In the genomic region with DNA sequence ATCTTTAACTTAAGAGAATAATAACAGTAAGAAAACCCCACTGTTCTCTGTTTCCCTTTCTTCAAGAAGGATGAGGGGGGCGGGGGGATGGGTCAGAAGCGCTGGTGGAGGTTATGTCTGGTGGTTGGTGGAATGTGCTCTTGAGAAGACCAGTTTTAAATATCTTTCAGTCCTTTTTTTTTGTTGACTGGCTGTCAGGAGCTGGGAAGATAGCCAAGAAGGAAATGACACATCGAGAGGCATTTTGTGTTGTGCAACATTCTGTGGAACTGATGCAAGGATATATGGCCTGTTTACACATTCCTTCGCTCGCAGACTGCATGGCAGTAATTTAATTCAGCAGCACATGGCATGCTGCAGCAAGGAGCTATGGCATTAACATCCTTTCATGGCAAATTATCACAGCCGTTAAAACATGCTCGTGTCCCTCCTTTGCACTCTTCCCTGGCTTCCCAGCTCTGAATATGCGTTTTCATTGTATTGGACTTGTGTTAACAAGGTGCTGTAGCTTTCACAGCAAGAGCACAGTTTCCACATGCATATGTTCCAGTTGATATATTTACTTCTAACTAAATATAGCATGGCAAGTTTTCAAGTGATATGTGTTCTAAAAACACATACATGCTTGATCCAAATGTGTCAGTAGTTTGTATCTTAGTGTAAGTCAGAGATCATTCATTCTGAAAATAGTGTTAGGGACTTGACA, we compare ENCODE assay signal across 1 cellular context.
TF ChIP-seq lines count a peak whose summit lies in the region.

No MANE protein-coding gene starts in this region.

TF ChIP-seq in K562, 482 proteins besides CTCF, POLR2A, EP300 and RAD21 (continued from another document and continues in another):
- 0 out of 2 replicates have a peak, but pooled peaks have one; percentile 60 for TF ChIP-seq ZBED1 (IDR thresholded peaks at IDR 0.05)
- no peak for TF ChIP-seq NR1H2 (CRISPR knock-in tag; IDR thresholded peaks at IDR 0.05)
- TF ChIP-seq ZNF217 (CRISPR knock-in tag; IDR thresholded peaks at IDR 0.05): no peak
- TF ChIP-seq ZNF778 (CRISPR knock-in tag; IDR thresholded peaks at IDR 0.05): no peak
- TF ChIP-seq SMC3 (conservative IDR thresholded peaks at IDR 0.05; ENCODE audit: insufficient read depth, low read depth, low read length): no peak
- no peak for TF ChIP-seq BRF1 (IDR thresholded peaks at IDR 0.05; ENCODE audit: borderline replicate concordance, extremely low read depth, insufficient read length)
- no peak for TF ChIP-seq SRSF1 (IDR thresholded peaks at IDR 0.05; ENCODE audit: low read depth, low read length)
- TF ChIP-seq, protein P1, sequence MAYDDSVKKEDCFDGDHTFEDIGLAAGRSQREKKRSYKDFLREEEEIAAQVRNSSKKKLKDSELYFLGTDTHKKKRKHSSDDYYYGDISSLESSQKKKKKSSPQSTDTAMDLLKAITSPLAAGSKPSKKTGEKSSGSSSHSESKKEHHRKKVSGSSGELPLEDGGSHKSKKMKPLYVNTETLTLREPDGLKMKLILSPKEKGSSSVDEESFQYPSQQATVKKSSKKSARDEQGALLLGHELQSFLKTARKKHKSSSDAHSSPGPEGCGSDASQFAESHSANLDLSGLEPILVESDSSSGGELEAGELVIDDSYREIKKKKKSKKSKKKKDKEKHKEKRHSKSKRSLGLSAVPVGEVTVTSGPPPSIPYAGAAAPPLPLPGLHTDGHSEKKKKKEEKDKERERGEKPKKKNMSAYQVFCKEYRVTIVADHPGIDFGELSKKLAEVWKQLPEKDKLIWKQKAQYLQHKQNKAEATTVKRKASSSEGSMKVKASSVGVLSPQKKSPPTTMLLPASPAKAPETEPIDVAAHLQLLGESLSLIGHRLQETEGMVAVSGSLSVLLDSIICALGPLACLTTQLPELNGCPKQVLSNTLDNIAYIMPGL (CRISPR knock-in tag; IDR thresholded peaks at IDR 0.05): no peak
- TF ChIP-seq STAT5B (CRISPR knock-in tag; IDR thresholded peaks at IDR 0.05): no peak
- TF ChIP-seq ZNF507 (tag; conservative IDR thresholded peaks at IDR 0.05): no peak
- TF ChIP-seq NR3C1 (CRISPR knock-in tag; IDR thresholded peaks at IDR 0.05): no peak
- TF ChIP-seq, protein P2, sequence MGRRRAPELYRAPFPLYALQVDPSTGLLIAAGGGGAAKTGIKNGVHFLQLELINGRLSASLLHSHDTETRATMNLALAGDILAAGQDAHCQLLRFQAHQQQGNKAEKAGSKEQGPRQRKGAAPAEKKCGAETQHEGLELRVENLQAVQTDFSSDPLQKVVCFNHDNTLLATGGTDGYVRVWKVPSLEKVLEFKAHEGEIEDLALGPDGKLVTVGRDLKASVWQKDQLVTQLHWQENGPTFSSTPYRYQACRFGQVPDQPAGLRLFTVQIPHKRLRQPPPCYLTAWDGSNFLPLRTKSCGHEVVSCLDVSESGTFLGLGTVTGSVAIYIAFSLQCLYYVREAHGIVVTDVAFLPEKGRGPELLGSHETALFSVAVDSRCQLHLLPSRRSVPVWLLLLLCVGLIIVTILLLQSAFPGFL (CRISPR knock-in tag; IDR thresholded peaks at IDR 0.05): no peak
- TF ChIP-seq HNRNPUL1 (IDR thresholded peaks at IDR 0.05; ENCODE audit: low read length): no peak
- TF ChIP-seq RFX7 (CRISPR knock-in tag; IDR thresholded peaks at IDR 0.05): no peak
- TF ChIP-seq ZNF121 (CRISPR knock-in tag; conservative IDR thresholded peaks at IDR 0.05): no peak
- TF ChIP-seq SOX6 (IDR thresholded peaks at IDR 0.05): peak; percentile 86
- TF ChIP-seq, protein P3, sequence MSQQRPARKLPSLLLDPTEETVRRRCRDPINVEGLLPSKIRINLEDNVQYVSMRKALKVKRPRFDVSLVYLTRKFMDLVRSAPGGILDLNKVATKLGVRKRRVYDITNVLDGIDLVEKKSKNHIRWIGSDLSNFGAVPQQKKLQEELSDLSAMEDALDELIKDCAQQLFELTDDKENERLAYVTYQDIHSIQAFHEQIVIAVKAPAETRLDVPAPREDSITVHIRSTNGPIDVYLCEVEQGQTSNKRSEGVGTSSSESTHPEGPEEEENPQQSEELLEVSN (IDR thresholded peaks at IDR 0.05; ENCODE audit: borderline replicate concordance in 1 of 2, extremely low read depth in 1 of 2, insufficient read depth in 1 of 2, insufficient read length in 1 of 2, low read depth in 1 of 2, low read length in 1 of 2, poor library complexity in 1 of 2, severe bottlenecking in 1 of 2): peak; percentile 65 to 85
- peak in 1 of 2 experiments; percentile 26; a peak in 1 of 4 replicates for TF ChIP-seq KDM1A (IDR thresholded peaks at IDR 0.05)
- peak; percentile 96 to 98 for TF ChIP-seq FOXA3 (CRISPR knock-in tag; conservative IDR thresholded peaks at IDR 0.05 in 1 of 2, IDR thresholded peaks at IDR 0.05 in 1 of 2)
- no peak for TF ChIP-seq RB1 (IDR thresholded peaks at IDR 0.05; ENCODE audit: low read depth)
- TF ChIP-seq U2AF2 (optimal IDR thresholded peaks at IDR 0.05; ENCODE audit: low read depth, low read length): no peak
- TF ChIP-seq SIRT6 (IDR thresholded peaks at IDR 0.05; ENCODE audit: low read depth, low read length): no peak
- no peak for TF ChIP-seq ZKSCAN1 (IDR thresholded peaks at IDR 0.05; ENCODE audit: low read depth, low read length)
- TF ChIP-seq, protein P4, sequence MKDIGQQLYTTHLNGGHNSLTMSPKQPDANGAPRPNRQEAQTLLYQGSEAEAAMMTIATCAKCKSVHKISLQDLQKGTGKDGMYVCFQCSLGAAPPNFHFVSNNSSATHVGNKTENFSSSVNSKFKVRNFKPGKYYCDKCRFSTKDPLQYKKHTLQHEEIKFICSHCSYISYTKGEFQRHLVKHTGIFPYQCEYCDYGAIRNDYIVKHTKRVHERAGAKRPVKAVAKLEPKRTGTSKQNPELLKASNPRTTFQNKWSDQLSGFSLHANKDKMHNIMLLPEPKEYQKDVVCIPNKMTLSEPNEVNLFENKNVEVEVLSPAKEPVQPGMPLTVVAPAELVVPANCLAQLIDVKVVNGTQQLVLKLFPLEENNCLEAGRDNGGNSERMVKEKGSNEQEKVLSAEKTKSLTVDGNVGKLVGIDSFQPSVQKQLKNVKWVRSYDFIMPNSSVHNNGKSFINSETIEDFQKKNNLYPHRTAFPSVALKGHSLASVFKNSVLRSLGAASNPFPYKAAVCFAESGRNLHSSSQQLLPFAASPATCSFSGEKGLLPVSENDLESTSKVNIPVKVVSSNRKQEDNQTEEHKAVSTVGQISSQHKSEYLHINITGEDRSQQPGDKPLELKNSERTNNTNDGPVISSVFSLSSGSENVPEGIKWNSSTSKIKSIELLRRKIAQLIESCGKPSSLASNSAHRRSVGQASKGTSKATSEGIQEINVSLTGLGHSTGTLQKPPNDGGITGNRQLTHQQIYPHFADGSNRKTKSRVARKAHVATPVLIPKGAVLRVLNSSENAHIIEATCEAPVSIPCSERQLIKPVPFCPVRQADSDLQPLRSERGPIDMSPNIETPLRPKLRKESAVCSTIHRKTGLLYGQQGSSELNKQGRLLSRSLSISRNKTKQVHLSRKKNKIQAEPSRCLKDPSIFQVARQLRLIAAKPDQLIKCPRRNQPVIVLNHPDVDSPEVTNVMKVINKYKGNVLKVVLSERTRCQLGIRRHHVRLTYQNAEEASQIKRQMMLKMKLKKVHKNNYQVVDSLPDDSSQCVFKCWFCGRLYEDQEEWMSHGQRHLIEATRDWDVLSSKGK (CRISPR knock-in tag; IDR thresholded peaks at IDR 0.05): no peak
- TF ChIP-seq, protein P5, sequence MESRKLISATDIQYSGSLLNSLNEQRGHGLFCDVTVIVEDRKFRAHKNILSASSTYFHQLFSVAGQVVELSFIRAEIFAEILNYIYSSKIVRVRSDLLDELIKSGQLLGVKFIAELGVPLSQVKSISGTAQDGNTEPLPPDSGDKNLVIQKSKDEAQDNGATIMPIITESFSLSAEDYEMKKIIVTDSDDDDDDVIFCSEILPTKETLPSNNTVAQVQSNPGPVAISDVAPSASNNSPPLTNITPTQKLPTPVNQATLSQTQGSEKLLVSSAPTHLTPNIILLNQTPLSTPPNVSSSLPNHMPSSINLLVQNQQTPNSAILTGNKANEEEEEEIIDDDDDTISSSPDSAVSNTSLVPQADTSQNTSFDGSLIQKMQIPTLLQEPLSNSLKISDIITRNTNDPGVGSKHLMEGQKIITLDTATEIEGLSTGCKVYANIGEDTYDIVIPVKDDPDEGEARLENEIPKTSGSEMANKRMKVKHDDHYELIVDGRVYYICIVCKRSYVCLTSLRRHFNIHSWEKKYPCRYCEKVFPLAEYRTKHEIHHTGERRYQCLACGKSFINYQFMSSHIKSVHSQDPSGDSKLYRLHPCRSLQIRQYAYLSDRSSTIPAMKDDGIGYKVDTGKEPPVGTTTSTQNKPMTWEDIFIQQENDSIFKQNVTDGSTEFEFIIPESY (CRISPR knock-in tag; IDR thresholded peaks at IDR 0.05): no peak
- no peak for TF ChIP-seq SRSF3 (IDR thresholded peaks at IDR 0.05; ENCODE audit: insufficient read depth, low read length)
- no peak for TF ChIP-seq THRAP3 (IDR thresholded peaks at IDR 0.05; ENCODE audit: borderline replicate concordance)
- TF ChIP-seq, protein P6, sequence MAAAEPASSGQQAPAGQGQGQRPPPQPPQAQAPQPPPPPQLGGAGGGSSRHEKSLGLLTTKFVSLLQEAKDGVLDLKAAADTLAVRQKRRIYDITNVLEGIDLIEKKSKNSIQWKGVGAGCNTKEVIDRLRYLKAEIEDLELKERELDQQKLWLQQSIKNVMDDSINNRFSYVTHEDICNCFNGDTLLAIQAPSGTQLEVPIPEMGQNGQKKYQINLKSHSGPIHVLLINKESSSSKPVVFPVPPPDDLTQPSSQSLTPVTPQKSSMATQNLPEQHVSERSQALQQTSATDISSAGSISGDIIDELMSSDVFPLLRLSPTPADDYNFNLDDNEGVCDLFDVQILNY (CRISPR knock-in tag; IDR thresholded peaks at IDR 0.05): no peak
- TF ChIP-seq SPI1 (IDR thresholded peaks at IDR 0.05; ENCODE audit: borderline replicate concordance, low read depth, low read length): no peak
- TF ChIP-seq, protein P7, sequence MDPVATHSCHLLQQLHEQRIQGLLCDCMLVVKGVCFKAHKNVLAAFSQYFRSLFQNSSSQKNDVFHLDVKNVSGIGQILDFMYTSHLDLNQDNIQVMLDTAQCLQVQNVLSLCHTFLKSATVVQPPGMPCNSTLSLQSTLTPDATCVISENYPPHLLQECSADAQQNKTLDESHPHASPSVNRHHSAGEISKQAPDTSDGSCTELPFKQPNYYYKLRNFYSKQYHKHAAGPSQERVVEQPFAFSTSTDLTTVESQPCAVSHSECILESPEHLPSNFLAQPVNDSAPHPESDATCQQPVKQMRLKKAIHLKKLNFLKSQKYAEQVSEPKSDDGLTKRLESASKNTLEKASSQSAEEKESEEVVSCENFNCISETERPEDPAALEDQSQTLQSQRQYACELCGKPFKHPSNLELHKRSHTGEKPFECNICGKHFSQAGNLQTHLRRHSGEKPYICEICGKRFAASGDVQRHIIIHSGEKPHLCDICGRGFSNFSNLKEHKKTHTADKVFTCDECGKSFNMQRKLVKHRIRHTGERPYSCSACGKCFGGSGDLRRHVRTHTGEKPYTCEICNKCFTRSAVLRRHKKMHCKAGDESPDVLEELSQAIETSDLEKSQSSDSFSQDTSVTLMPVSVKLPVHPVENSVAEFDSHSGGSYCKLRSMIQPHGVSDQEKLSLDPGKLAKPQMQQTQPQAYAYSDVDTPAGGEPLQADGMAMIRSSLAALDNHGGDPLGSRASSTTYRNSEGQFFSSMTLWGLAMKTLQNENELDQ (CRISPR knock-in tag; IDR thresholded peaks at IDR 0.05; ENCODE audit: borderline replicate concordance): no peak
- TF ChIP-seq DIDO1 (tag; IDR thresholded peaks at IDR 0.05; ENCODE audit: low read depth): peak; percentile 70; the same call in 1 of the 2 replicates
- TF ChIP-seq ZC3H8 (IDR thresholded peaks at IDR 0.05): no peak
- TF ChIP-seq, protein P8, sequence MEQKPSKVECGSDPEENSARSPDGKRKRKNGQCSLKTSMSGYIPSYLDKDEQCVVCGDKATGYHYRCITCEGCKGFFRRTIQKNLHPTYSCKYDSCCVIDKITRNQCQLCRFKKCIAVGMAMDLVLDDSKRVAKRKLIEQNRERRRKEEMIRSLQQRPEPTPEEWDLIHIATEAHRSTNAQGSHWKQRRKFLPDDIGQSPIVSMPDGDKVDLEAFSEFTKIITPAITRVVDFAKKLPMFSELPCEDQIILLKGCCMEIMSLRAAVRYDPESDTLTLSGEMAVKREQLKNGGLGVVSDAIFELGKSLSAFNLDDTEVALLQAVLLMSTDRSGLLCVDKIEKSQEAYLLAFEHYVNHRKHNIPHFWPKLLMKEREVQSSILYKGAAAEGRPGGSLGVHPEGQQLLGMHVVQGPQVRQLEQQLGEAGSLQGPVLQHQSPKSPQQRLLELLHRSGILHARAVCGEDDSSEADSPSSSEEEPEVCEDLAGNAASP (IDR thresholded peaks at IDR 0.05): no peak
- TF ChIP-seq OTX1 (CRISPR knock-in tag; IDR thresholded peaks at IDR 0.05): no peak
- TF ChIP-seq ZNF75A (CRISPR knock-in tag; IDR thresholded peaks at IDR 0.05): no peak
- no peak for TF ChIP-seq HDGF (IDR thresholded peaks at IDR 0.05)
- no peak for TF ChIP-seq ZNF3 (CRISPR knock-in tag; IDR thresholded peaks at IDR 0.05)
- TF ChIP-seq, protein P9, sequence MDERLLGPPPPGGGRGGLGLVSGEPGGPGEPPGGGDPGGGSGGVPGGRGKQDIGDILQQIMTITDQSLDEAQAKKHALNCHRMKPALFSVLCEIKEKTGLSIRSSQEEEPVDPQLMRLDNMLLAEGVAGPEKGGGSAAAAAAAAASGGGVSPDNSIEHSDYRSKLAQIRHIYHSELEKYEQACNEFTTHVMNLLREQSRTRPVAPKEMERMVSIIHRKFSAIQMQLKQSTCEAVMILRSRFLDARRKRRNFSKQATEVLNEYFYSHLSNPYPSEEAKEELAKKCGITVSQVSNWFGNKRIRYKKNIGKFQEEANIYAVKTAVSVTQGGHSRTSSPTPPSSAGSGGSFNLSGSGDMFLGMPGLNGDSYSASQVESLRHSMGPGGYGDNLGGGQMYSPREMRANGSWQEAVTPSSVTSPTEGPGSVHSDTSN (CRISPR knock-in tag; IDR thresholded peaks at IDR 0.05; ENCODE audit: low read depth): no peak
- TF ChIP-seq, protein P9 (tag; conservative IDR thresholded peaks at IDR 0.05; ENCODE audit: low read depth): peak; percentile 97
